In the genomic region with DNA sequence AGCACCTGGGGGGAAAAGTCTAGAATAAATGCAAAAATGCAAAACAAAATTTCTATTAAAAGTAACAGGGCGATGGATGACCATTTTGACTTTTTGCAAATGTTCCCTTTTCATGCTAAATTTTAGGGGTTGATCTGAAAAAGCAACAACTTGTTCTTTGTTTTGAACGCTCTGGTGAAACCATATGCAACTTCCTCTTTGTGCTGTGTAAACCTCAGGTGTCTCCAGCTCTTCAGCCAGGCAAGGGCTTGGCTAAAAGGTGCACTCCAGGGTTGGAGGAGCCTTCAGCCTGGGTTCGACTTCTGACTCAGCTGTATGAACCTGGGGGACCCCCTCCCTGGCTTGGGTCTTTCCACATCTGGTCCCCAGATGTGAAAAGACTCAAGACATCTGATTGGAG, we compare ENCODE assay signal across 10 cellular contexts. TPM values are rescaled to one million over a fixed set of nuclear protein-coding genes. Genes with fewer than 3 reads are reported as not detected.
DNase-seq lines count a peak whose midpoint lies in the region; ATAC-seq, FAIRE-seq and TF ChIP-seq lines count a peak whose summit lies in the region.
"Had no signal": no experiment of that assay in that cellular context is flagged by ENCODE, and none has a peak within 500 bp of the region (broad histone marks: within the 10 kb centered on the region; RNA-seq: fewer than 3 reads in every experiment).

No MANE protein-coding gene starts in this region.

- CTCF ChIA-PET in SK-N-SH (lab: Yijun Ruan, JAX) = no interaction called here

- peaks cover 0 to 9% of the 10 kb centered on the region in 2 donors for H3K36me3 ChIP-seq in kidney (ENCODE audit: control insufficient read depth in 1 of 2, insufficient read depth in 2 of 2, low read length in 2 of 2)
- H3K36me3 ChIP-seq in gastroesophageal sphincter = no peaks in the 10 kb centered on the region
- no peaks in the 10 kb centered on the region for H3K36me3 ChIP-seq in uterus
- H3K36me3 ChIP-seq in SK-N-SH (replicated peaks in 1 of 2; ENCODE audit: control insufficient read depth in 1 of 2, insufficient read depth in 2 of 2, low read length in 1 of 2) = no peaks in the 10 kb centered on the region

- intact Hi-C loops in kidney (cut with DNase I) (no loop called here), uterus (cut with DNase I; ENCODE audit: low total_unique reads) (no loop called here)

- H3K4me1 ChIP-seq in kidney (ENCODE audit: control insufficient read depth in 1 of 2, insufficient read depth in 1 of 2, low read depth in 1 of 2, low read length in 2 of 2) = peaks cover 0 to 2% of the 10 kb centered on the region in 2 donors
- H3K4me1 ChIP-seq in gastroesophageal sphincter = peaks cover 0 to 22% (median 0%) of the 10 kb centered on the region in 3 donors
- no peaks in the 10 kb centered on the region for H3K4me1 ChIP-seq in uterus
- no peaks in the 10 kb centered on the region for H3K4me1 ChIP-seq in SK-N-SH (ENCODE audit: control insufficient read depth in 1 of 2, insufficient read depth in 2 of 2, low read depth in 1 of 2, low read length in 1 of 2)

- H3K27ac ChIP-seq in kidney (ENCODE audit: low read depth in 2 of 2, low read length in 2 of 2) (no peak overlapping the region), gastroesophageal sphincter (peak overlapping the region in 2 of 4 donors; percentile 11 to 23), uterus (no peak overlapping the region), SK-N-SH (ENCODE audit: low read depth in 2 of 2, low read length in 1 of 2) (no peak overlapping the region)

- DNase-seq in GM13976 (ENCODE audit: low spot score) (peak; percentile 71), kidney (peak; percentile 18), glomerular visceral epithelial cell (ENCODE audit: extremely low spot score) (no peak), uterus (no peak), SK-N-SH (no peak)
- DNase-seq: dermis blood vessel endothelial cell had no signal

- no peaks in the 10 kb centered on the region for H4K20me1 ChIP-seq in SK-N-SH (ENCODE audit: insufficient read depth)

- peak; percentile 64 for ATAC-seq in GM21447 (IDR thresholded peaks at IDR 0.05; ENCODE audit: unreplicated experiment)
- ATAC-seq in HG03571 (IDR thresholded peaks at IDR 0.05; ENCODE audit: unreplicated experiment) = peak; percentile 52
- no peak for ATAC-seq in gastroesophageal sphincter

- TF ChIP-seq POLR2A in gastroesophageal sphincter (IDR thresholded peaks at IDR 0.05) = no peak
- no peak for TF ChIP-seq POLR2A in uterus (IDR thresholded peaks at IDR 0.05)

- H3K9ac ChIP-seq in kidney (ENCODE audit: low read length in 2 of 2) = no peak overlapping the region
- no peak overlapping the region for H3K9ac ChIP-seq in SK-N-SH

- H3K79me2 ChIP-seq in SK-N-SH (ENCODE audit: insufficient read depth) = no peaks in the 10 kb centered on the region

- H3K27me3 ChIP-seq in gastroesophageal sphincter = no peaks in the 10 kb centered on the region
- H3K27me3 ChIP-seq in uterus = no peaks in the 10 kb centered on the region
- H3K27me3 ChIP-seq in SK-N-SH (ENCODE audit: insufficient read depth) = peaks cover 89% of the 10 kb centered on the region

- no peak for TF ChIP-seq RAD21 in SK-N-SH (IDR thresholded peaks at IDR 0.05; ENCODE audit: low read length)

- no peak overlapping the region for H3K4me3 ChIP-seq in kidney (ENCODE audit: low read length in 2 of 2)
- no peak overlapping the region for H3K4me3 ChIP-seq in gastroesophageal sphincter
- no peak overlapping the region for H3K4me3 ChIP-seq in uterus
- H3K4me3 ChIP-seq in SK-N-SH (ENCODE audit: low read depth in 2 of 2, low read length in 1 of 2) = no peak overlapping the region
- H3K4me3 ChIP-seq: skin epidermis had no signal

- 67 to 83% methylated on average over 1 to 3 of the region's 3 CpGs for WGBS in gastroesophageal sphincter (ENCODE audit: low coverage in 1 of 2), 2 donors
- WGBS in SK-N-SH (ENCODE audit: low lambda C conversion rate) = 11% methylated on average over 3 of the region's 3 CpGs

- no peak for FAIRE-seq in kidney (lab: Jason Lieb, UNC)

- POLR2A ChIA-PET in SK-N-SH (lab: Yijun Ruan, JAX) = no interaction called here

- no peaks in the 10 kb centered on the region for H3F3A ChIP-seq in SK-N-SH (replicated peaks; ENCODE audit: insufficient read depth)

- in situ Hi-C loops in GM13976 (cut with MboI; ENCODE audit: low sequenced_read_pairs, unreplicated experiment) = no loop called here

- TF ChIP-seq CTCF in GM13976 (IDR thresholded peaks at IDR 0.05; ENCODE audit: borderline replicate concordance, control extremely low read depth, extremely low read depth, insufficient read depth, missing control alignments) (no peak), kidney (IDR thresholded peaks at IDR 0.05; ENCODE audit: borderline replicate concordance, extremely low read depth, insufficient read depth) (no peak), gastroesophageal sphincter (IDR thresholded peaks at IDR 0.05) (no peak), uterus (IDR thresholded peaks at IDR 0.05) (no peak), SK-N-SH (IDR thresholded peaks at IDR 0.05) (no peak)

- no peak overlapping the region for H2AFZ ChIP-seq in SK-N-SH (ENCODE audit: low read depth)

- no peak overlapping the region for H3K4me2 ChIP-seq in SK-N-SH

- no peaks in the 10 kb centered on the region for H3K9me3 ChIP-seq in kidney (ENCODE audit: control insufficient read depth in 1 of 2, low read length in 2 of 2)
- H3K9me3 ChIP-seq in gastroesophageal sphincter = no peaks in the 10 kb centered on the region
- H3K9me3 ChIP-seq in uterus = no peaks in the 10 kb centered on the region
- no peaks in the 10 kb centered on the region; the same call in 1 of the 2 replicates for H3K9me3 ChIP-seq in SK-N-SH

- TF ChIP-seq EP300 in gastroesophageal sphincter (IDR thresholded peaks at IDR 0.05) = no peak
- TF ChIP-seq EP300 in SK-N-SH (IDR thresholded peaks at IDR 0.05; ENCODE audit: borderline replicate concordance in 1 of 2, low read depth in 1 of 2, low read length in 1 of 2) = no peak

- H3K9me2 ChIP-seq in SK-N-SH = no peaks in the 10 kb centered on the region

TF ChIP-seq in SK-N-SH, 30 proteins besides CTCF, POLR2A, EP300 and RAD21:
- no peak for TF ChIP-seq POLR2AphosphoS5 (IDR thresholded peaks at IDR 0.05; ENCODE audit: low read depth, low read length)
- TF ChIP-seq EZH2phosphoT487 (IDR thresholded peaks at IDR 0.05; ENCODE audit: borderline replicate concordance, low read depth) = no peak
- no peak for TF ChIP-seq TEAD4 (IDR thresholded peaks at IDR 0.05; ENCODE audit: borderline replicate concordance, insufficient read depth)
- TF ChIP-seq ELF1 (IDR thresholded peaks at IDR 0.05) = no peak
- TF ChIP-seq, protein P1, sequence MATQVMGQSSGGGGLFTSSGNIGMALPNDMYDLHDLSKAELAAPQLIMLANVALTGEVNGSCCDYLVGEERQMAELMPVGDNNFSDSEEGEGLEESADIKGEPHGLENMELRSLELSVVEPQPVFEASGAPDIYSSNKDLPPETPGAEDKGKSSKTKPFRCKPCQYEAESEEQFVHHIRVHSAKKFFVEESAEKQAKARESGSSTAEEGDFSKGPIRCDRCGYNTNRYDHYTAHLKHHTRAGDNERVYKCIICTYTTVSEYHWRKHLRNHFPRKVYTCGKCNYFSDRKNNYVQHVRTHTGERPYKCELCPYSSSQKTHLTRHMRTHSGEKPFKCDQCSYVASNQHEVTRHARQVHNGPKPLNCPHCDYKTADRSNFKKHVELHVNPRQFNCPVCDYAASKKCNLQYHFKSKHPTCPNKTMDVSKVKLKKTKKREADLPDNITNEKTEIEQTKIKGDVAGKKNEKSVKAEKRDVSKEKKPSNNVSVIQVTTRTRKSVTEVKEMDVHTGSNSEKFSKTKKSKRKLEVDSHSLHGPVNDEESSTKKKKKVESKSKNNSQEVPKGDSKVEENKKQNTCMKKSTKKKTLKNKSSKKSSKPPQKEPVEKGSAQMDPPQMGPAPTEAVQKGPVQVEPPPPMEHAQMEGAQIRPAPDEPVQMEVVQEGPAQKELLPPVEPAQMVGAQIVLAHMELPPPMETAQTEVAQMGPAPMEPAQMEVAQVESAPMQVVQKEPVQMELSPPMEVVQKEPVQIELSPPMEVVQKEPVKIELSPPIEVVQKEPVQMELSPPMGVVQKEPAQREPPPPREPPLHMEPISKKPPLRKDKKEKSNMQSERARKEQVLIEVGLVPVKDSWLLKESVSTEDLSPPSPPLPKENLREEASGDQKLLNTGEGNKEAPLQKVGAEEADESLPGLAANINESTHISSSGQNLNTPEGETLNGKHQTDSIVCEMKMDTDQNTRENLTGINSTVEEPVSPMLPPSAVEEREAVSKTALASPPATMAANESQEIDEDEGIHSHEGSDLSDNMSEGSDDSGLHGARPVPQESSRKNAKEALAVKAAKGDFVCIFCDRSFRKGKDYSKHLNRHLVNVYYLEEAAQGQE (IDR thresholded peaks at IDR 0.05; ENCODE audit: low read depth, low read length) = no peak
- TF ChIP-seq FOXJ3 (CRISPR knock-in tag; IDR thresholded peaks at IDR 0.05) = no peak
- TF ChIP-seq FOXM1 (IDR thresholded peaks at IDR 0.05; ENCODE audit: low read depth) = no peak

RNA-seq across cellular contexts. Expression of gene IRF8, which starts 9.5 kb away (rescaled TPM):
- total RNA-seq in kidney (33.3 TPM), gastroesophageal sphincter (10 to 100 TPM in 2 of 4 donors, 1 to 10 TPM in 2; 2.4 to 13.8 (median 9.0) TPM), uterus (10 to 100 TPM in 1 of 4 donors, 1 to 10 TPM in 2, not detected in 1; 3.7 to 17.3 (median 3.8) TPM)
- polyA plus RNA-seq in kidney (ENCODE audit: insufficient read depth, low read depth, low replicate concordance) (2.9 TPM), SK-N-SH (2012; rRNA removed) (not detected in 2 replicates)
- not detected in 2 replicates for polyA plus RNA-seq in SK-N-SH (2012; cell fraction: cytosol; rRNA removed)
- polyA plus RNA-seq in SK-N-SH (2012; cell fraction: nucleus; rRNA removed) = not detected in 2 replicates

Comparison
In these comparisons a context has a peak if more than half of its experiments do, and no peak if none do; other contexts are left out.
1. DNase-seq: peak in GM13976 (single experiment) and kidney (single experiment); none in glomerular visceral epithelial cell (single experiment), uterus (0 of 2) and SK-N-SH (single experiment).